Comparison of ENCODE assay signal across 1 cellular context in the genomic region with DNA sequence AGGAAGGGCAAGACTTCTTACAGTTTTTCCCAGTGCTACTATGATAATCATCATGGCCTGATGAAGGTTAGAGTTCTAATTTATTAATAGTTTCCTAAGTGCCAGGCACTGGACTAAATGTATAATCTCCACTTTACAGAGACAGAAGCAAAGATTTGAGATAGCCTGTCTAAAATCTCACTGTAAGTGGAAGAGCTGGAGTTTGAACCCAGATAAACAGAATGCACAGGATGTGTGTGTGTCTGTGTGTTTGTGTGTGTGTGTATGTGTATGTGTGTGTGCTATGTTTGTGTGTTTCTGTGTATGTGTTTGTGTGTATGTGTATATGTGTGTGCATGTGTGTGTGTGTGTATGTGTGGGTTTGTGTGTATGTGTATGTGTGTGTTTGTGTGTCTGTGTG.
TF ChIP-seq lines count a peak whose summit lies in the region.

No MANE protein-coding gene starts in this region.

TF ChIP-seq in WTC11, 78 proteins besides CTCF, POLR2A, EP300 and RAD21 (continued from another document):
- TF ChIP-seq, protein P1, sequence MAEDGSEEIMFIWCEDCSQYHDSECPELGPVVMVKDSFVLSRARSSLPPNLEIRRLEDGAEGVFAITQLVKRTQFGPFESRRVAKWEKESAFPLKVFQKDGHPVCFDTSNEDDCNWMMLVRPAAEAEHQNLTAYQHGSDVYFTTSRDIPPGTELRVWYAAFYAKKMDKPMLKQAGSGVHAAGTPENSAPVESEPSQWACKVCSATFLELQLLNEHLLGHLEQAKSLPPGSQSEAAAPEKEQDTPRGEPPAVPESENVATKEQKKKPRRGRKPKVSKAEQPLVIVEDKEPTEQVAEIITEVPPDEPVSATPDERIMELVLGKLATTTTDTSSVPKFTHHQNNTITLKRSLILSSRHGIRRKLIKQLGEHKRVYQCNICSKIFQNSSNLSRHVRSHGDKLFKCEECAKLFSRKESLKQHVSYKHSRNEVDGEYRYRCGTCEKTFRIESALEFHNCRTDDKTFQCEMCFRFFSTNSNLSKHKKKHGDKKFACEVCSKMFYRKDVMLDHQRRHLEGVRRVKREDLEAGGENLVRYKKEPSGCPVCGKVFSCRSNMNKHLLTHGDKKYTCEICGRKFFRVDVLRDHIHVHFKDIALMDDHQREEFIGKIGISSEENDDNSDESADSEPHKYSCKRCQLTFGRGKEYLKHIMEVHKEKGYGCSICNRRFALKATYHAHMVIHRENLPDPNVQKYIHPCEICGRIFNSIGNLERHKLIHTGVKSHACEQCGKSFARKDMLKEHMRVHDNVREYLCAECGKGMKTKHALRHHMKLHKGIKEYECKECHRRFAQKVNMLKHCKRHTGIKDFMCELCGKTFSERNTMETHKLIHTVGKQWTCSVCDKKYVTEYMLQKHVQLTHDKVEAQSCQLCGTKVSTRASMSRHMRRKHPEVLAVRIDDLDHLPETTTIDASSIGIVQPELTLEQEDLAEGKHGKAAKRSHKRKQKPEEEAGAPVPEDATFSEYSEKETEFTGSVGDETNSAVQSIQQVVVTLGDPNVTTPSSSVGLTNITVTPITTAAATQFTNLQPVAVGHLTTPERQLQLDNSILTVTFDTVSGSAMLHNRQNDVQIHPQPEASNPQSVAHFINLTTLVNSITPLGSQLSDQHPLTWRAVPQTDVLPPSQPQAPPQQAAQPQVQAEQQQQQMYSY (CRISPR knock-in tag; IDR thresholded peaks at IDR 0.05) = no peak
- TF ChIP-seq, protein P2, sequence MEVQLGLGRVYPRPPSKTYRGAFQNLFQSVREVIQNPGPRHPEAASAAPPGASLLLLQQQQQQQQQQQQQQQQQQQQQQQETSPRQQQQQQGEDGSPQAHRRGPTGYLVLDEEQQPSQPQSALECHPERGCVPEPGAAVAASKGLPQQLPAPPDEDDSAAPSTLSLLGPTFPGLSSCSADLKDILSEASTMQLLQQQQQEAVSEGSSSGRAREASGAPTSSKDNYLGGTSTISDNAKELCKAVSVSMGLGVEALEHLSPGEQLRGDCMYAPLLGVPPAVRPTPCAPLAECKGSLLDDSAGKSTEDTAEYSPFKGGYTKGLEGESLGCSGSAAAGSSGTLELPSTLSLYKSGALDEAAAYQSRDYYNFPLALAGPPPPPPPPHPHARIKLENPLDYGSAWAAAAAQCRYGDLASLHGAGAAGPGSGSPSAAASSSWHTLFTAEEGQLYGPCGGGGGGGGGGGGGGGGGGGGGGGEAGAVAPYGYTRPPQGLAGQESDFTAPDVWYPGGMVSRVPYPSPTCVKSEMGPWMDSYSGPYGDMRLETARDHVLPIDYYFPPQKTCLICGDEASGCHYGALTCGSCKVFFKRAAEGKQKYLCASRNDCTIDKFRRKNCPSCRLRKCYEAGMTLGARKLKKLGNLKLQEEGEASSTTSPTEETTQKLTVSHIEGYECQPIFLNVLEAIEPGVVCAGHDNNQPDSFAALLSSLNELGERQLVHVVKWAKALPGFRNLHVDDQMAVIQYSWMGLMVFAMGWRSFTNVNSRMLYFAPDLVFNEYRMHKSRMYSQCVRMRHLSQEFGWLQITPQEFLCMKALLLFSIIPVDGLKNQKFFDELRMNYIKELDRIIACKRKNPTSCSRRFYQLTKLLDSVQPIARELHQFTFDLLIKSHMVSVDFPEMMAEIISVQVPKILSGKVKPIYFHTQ (CRISPR knock-in tag; IDR thresholded peaks at IDR 0.05) = no peak
- TF ChIP-seq ETV6 (CRISPR knock-in tag; IDR thresholded peaks at IDR 0.05) = no peak
- TF ChIP-seq, protein P3, sequence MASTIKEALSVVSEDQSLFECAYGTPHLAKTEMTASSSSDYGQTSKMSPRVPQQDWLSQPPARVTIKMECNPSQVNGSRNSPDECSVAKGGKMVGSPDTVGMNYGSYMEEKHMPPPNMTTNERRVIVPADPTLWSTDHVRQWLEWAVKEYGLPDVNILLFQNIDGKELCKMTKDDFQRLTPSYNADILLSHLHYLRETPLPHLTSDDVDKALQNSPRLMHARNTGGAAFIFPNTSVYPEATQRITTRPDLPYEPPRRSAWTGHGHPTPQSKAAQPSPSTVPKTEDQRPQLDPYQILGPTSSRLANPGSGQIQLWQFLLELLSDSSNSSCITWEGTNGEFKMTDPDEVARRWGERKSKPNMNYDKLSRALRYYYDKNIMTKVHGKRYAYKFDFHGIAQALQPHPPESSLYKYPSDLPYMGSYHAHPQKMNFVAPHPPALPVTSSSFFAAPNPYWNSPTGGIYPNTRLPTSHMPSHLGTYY (CRISPR knock-in tag; IDR thresholded peaks at IDR 0.05) = no peak
- TF ChIP-seq, protein P4, sequence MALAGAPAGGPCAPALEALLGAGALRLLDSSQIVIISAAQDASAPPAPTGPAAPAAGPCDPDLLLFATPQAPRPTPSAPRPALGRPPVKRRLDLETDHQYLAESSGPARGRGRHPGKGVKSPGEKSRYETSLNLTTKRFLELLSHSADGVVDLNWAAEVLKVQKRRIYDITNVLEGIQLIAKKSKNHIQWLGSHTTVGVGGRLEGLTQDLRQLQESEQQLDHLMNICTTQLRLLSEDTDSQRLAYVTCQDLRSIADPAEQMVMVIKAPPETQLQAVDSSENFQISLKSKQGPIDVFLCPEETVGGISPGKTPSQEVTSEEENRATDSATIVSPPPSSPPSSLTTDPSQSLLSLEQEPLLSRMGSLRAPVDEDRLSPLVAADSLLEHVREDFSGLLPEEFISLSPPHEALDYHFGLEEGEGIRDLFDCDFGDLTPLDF (CRISPR knock-in tag; IDR thresholded peaks at IDR 0.05) = no peak
